ENCODE assay signal across 1 cellular context in genomic region chr3:182425926-182426718, GRCh38.
A peak's percentile ranks its signal among the peaks of the same experiment; 100 is the strongest.
TF ChIP-seq lines count a peak whose summit lies in the region.
"Not testable (repeated sequence)": the region's sequence is repeated elsewhere in the genome, so short reads cannot be mapped to it uniquely, and the experiment has no call there.

No MANE protein-coding gene starts in this region.

TF ChIP-seq in K562, 482 proteins besides CTCF, POLR2A, EP300 and RAD21:
- TF ChIP-seq NFRKB (IDR thresholded peaks at IDR 0.05; ENCODE audit: low read depth) (peak; percentile 70; the same call in 1 of the 2 replicates), NR2C1 (IDR thresholded peaks at IDR 0.05) (0 out of 2 replicates have a peak, but pooled peaks have one; percentile 11), NR2C1 (tag; IDR thresholded peaks at IDR 0.05) (peak; percentile 50; the same call in 1 of the 2 replicates), MNT (conservative IDR thresholded peaks at IDR 0.05) (peak; percentile 34 to 36; a peak in 1 of 4 replicates), TAF9B (IDR thresholded peaks at IDR 0.05; ENCODE audit: partially characterized antibody) (peak; percentile 74), YY1 (IDR thresholded peaks at IDR 0.05; ENCODE audit: borderline replicate concordance in 1 of 3, control insufficient read depth in 1 of 3, extremely low read depth in 1 of 3, insufficient read depth in 3 of 3, insufficient read length in 1 of 3, insufficient replicate concordance in 2 of 3, low read depth in 1 of 3, low read length in 2 of 3) (peak; percentile 26 to 84 (median 58)), NCOR1 (IDR thresholded peaks at IDR 0.05) (0 out of 2 replicates have a peak, but pooled peaks have one; percentile 7), RBFOX2 (IDR thresholded peaks at IDR 0.05; ENCODE audit: low read depth, low read length) (peak; percentile 55), TAF1 (IDR thresholded peaks at IDR 0.05; ENCODE audit: control insufficient read depth, extremely low read depth, insufficient read depth, low read length, severe bottlenecking) (peak; percentile 27), EP400 (IDR thresholded peaks at IDR 0.05) (peak; percentile 68), ATF1 (tag; IDR thresholded peaks at IDR 0.05) (0 out of 2 replicates have a peak, but pooled peaks have one; percentile 23), FOXK2 (conservative IDR thresholded peaks at IDR 0.05 in 1 of 2, IDR thresholded peaks at IDR 0.05 in 1 of 2; ENCODE audit: low read depth in 2 of 2) (peak in 1 of 2 experiments; percentile 78; a peak in 3 of 4 replicates), POLR2G (IDR thresholded peaks at IDR 0.05; ENCODE audit: low read depth, low read length) (peak; percentile 50), EGR1 (conservative IDR thresholded peaks at IDR 0.05) (0 out of 2 replicates have a peak, but pooled peaks have one; percentile 20), FOXA3 (CRISPR knock-in tag; conservative IDR thresholded peaks at IDR 0.05 in 1 of 2, IDR thresholded peaks at IDR 0.05 in 1 of 2) (peak; percentile 28 to 93; a peak in 3 of 4 replicates), DMBX1 (CRISPR knock-in tag; IDR thresholded peaks at IDR 0.05; ENCODE audit: borderline replicate concordance) (0 out of 2 replicates have a peak, but pooled peaks have one; percentile 19), MGA (IDR thresholded peaks at IDR 0.05) (peak; percentile 68), TRIM24 (IDR thresholded peaks at IDR 0.05) (peak in 1 of 2 experiments; percentile 32; a peak in 1 of 4 replicates), CXXC5 (CRISPR knock-in tag; IDR thresholded peaks at IDR 0.05) (peak; percentile 42; the same call in 1 of the 2 replicates), NR2C2 (tag; IDR thresholded peaks at IDR 0.05) (peak; percentile 36; the same call in 1 of the 2 replicates), L3MBTL2 (IDR thresholded peaks at IDR 0.05) (peak; percentile 58; the same call in 1 of the 2 replicates)
- not testable (repeated sequence) for TF ChIP-seq ATF1, NR2C2 (CRISPR knock-in tag; IDR thresholded peaks at IDR 0.05)
